ENCODE assay signal across 1 cellular context in genomic region chr2:195513119-195513518, GRCh38.
TF ChIP-seq lines count a peak whose summit lies in the region.

No MANE protein-coding gene starts in this region.

TF ChIP-seq in K562, 482 proteins besides CTCF, POLR2A, EP300 and RAD21 (continued from another document and continues in another):
- no peak for TF ChIP-seq RREB1 (CRISPR knock-in tag; IDR thresholded peaks at IDR 0.05)
- TF ChIP-seq HDGF (IDR thresholded peaks at IDR 0.05), result no peak
- TF ChIP-seq SAFB (IDR thresholded peaks at IDR 0.05; ENCODE audit: borderline replicate concordance, low read depth, low read length), result no peak
- TF ChIP-seq ZNF175 (CRISPR knock-in tag; IDR thresholded peaks at IDR 0.05; ENCODE audit: low read depth), result peak; percentile 41; the same call in 1 of the 2 replicates
- no peak for TF ChIP-seq TCF7L2 (IDR thresholded peaks at IDR 0.05; ENCODE audit: low read depth, low read length)
- TF ChIP-seq ZNF134 (CRISPR knock-in tag; conservative IDR thresholded peaks at IDR 0.05), result no peak
- TF ChIP-seq SAP30 (IDR thresholded peaks at IDR 0.05; ENCODE audit: borderline replicate concordance, insufficient read depth, low read depth, low read length, poor library complexity, severe bottlenecking), result no peak
- no peak for TF ChIP-seq SFPQ (IDR thresholded peaks at IDR 0.05; ENCODE audit: low read depth, low read length)
- no peak for TF ChIP-seq HNRNPUL1 (IDR thresholded peaks at IDR 0.05; ENCODE audit: low read length)
- TF ChIP-seq MCM7 (IDR thresholded peaks at IDR 0.05), result no peak
- peak; percentile 77 for TF ChIP-seq NFIC (IDR thresholded peaks at IDR 0.05)
- peak; percentile 6 for TF ChIP-seq PRDM10 (IDR thresholded peaks at IDR 0.05; ENCODE audit: partially characterized antibody)
- TF ChIP-seq NFE2L1 (tag; IDR thresholded peaks at IDR 0.05; ENCODE audit: borderline replicate concordance, low read depth), result no peak
- no peak for TF ChIP-seq ZNF133 (CRISPR knock-in tag; IDR thresholded peaks at IDR 0.05)
- TF ChIP-seq MECOM (CRISPR knock-in tag; IDR thresholded peaks at IDR 0.05), result no peak
- no peak for TF ChIP-seq MCM3 (IDR thresholded peaks at IDR 0.05)
- no peak for TF ChIP-seq ZNF407 (IDR thresholded peaks at IDR 0.05; ENCODE audit: low read depth)
- no peak for TF ChIP-seq GTF2F1 (IDR thresholded peaks at IDR 0.05; ENCODE audit: low read depth, low read length)
- TF ChIP-seq MTA3 (IDR thresholded peaks at IDR 0.05; ENCODE audit: borderline replicate concordance), result no peak; the same call in 1 of the 2 replicates
- no peak for TF ChIP-seq KLF10 (CRISPR knock-in tag; IDR thresholded peaks at IDR 0.05)
- no peak for TF ChIP-seq HNRNPL (IDR thresholded peaks at IDR 0.05; ENCODE audit: low read depth, low read length)
- TF ChIP-seq SNAPC5 (CRISPR knock-in tag; IDR thresholded peaks at IDR 0.05), result no peak
- TF ChIP-seq VEZF1 (CRISPR knock-in tag; IDR thresholded peaks at IDR 0.05), result peak; percentile 36
- no peak for TF ChIP-seq BRF1 (IDR thresholded peaks at IDR 0.05; ENCODE audit: borderline replicate concordance, extremely low read depth, insufficient read length)
- no peak for TF ChIP-seq PURB (CRISPR knock-in tag; IDR thresholded peaks at IDR 0.05; ENCODE audit: low read depth)
- TF ChIP-seq RBM14 (IDR thresholded peaks at IDR 0.05; ENCODE audit: borderline replicate concordance, insufficient read depth, low read depth, low read length), result no peak
- no peak for TF ChIP-seq ZNF707 (CRISPR knock-in tag; conservative IDR thresholded peaks at IDR 0.05)
- TF ChIP-seq SIN3A (IDR thresholded peaks at IDR 0.05; ENCODE audit: borderline replicate concordance in 2 of 2, control insufficient read depth in 1 of 2, low read depth in 2 of 2, low read length in 2 of 2), result no peak
- peak; percentile 93 for TF ChIP-seq SMARCA4 (IDR thresholded peaks at IDR 0.05)
- no peak for TF ChIP-seq ZFP1 (CRISPR knock-in tag; IDR thresholded peaks at IDR 0.05)
- no peak for TF ChIP-seq CBX1 (IDR thresholded peaks at IDR 0.05; ENCODE audit: low read depth)
- TF ChIP-seq ZFX (CRISPR knock-in tag; IDR thresholded peaks at IDR 0.05), result no peak
- no peak for TF ChIP-seq KLF6 (CRISPR knock-in tag; IDR thresholded peaks at IDR 0.05; ENCODE audit: borderline replicate concordance)
- no peak for TF ChIP-seq TARDBP (IDR thresholded peaks at IDR 0.05)
- peak; percentile 14; the same call in 1 of the 2 replicates for TF ChIP-seq MITF (IDR thresholded peaks at IDR 0.05)
- TF ChIP-seq RUNX1 (IDR thresholded peaks at IDR 0.05; ENCODE audit: low read depth), result no peak
